1 cellular context compared by ENCODE assay signal in the genomic region with DNA sequence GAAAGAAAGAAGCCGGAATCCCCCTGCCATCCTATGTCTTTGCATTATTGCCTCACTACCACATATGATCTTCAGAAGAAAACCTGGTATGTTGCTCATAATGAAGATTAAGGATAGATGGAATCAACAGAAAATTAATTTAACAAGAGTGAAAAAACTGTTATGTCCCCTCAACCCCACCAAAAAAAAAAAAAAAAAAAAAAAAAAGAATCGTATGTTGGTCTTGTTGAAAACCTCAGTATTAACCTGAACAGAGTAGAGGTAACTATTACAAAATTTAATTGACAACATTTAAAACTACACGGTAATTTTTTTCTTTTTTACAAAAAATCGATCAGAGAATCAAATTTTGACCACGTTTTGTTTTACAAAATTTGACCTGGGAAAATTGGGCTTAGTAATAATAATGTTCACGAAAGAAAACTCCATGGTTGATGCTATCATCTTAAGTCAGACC.
TF ChIP-seq lines count a peak whose summit lies in the region.

No MANE protein-coding gene starts in this region.

TF ChIP-seq in H1, 55 proteins besides CTCF, POLR2A, EP300 and RAD21:
- TF ChIP-seq GABPA (IDR thresholded peaks at IDR 0.05; ENCODE audit: borderline replicate concordance, insufficient read depth, low read length), result no peak
- TF ChIP-seq RFX5 (IDR thresholded peaks at IDR 0.05; ENCODE audit: borderline replicate concordance, low read depth, low read length), result no peak
- TF ChIP-seq, protein P1, sequence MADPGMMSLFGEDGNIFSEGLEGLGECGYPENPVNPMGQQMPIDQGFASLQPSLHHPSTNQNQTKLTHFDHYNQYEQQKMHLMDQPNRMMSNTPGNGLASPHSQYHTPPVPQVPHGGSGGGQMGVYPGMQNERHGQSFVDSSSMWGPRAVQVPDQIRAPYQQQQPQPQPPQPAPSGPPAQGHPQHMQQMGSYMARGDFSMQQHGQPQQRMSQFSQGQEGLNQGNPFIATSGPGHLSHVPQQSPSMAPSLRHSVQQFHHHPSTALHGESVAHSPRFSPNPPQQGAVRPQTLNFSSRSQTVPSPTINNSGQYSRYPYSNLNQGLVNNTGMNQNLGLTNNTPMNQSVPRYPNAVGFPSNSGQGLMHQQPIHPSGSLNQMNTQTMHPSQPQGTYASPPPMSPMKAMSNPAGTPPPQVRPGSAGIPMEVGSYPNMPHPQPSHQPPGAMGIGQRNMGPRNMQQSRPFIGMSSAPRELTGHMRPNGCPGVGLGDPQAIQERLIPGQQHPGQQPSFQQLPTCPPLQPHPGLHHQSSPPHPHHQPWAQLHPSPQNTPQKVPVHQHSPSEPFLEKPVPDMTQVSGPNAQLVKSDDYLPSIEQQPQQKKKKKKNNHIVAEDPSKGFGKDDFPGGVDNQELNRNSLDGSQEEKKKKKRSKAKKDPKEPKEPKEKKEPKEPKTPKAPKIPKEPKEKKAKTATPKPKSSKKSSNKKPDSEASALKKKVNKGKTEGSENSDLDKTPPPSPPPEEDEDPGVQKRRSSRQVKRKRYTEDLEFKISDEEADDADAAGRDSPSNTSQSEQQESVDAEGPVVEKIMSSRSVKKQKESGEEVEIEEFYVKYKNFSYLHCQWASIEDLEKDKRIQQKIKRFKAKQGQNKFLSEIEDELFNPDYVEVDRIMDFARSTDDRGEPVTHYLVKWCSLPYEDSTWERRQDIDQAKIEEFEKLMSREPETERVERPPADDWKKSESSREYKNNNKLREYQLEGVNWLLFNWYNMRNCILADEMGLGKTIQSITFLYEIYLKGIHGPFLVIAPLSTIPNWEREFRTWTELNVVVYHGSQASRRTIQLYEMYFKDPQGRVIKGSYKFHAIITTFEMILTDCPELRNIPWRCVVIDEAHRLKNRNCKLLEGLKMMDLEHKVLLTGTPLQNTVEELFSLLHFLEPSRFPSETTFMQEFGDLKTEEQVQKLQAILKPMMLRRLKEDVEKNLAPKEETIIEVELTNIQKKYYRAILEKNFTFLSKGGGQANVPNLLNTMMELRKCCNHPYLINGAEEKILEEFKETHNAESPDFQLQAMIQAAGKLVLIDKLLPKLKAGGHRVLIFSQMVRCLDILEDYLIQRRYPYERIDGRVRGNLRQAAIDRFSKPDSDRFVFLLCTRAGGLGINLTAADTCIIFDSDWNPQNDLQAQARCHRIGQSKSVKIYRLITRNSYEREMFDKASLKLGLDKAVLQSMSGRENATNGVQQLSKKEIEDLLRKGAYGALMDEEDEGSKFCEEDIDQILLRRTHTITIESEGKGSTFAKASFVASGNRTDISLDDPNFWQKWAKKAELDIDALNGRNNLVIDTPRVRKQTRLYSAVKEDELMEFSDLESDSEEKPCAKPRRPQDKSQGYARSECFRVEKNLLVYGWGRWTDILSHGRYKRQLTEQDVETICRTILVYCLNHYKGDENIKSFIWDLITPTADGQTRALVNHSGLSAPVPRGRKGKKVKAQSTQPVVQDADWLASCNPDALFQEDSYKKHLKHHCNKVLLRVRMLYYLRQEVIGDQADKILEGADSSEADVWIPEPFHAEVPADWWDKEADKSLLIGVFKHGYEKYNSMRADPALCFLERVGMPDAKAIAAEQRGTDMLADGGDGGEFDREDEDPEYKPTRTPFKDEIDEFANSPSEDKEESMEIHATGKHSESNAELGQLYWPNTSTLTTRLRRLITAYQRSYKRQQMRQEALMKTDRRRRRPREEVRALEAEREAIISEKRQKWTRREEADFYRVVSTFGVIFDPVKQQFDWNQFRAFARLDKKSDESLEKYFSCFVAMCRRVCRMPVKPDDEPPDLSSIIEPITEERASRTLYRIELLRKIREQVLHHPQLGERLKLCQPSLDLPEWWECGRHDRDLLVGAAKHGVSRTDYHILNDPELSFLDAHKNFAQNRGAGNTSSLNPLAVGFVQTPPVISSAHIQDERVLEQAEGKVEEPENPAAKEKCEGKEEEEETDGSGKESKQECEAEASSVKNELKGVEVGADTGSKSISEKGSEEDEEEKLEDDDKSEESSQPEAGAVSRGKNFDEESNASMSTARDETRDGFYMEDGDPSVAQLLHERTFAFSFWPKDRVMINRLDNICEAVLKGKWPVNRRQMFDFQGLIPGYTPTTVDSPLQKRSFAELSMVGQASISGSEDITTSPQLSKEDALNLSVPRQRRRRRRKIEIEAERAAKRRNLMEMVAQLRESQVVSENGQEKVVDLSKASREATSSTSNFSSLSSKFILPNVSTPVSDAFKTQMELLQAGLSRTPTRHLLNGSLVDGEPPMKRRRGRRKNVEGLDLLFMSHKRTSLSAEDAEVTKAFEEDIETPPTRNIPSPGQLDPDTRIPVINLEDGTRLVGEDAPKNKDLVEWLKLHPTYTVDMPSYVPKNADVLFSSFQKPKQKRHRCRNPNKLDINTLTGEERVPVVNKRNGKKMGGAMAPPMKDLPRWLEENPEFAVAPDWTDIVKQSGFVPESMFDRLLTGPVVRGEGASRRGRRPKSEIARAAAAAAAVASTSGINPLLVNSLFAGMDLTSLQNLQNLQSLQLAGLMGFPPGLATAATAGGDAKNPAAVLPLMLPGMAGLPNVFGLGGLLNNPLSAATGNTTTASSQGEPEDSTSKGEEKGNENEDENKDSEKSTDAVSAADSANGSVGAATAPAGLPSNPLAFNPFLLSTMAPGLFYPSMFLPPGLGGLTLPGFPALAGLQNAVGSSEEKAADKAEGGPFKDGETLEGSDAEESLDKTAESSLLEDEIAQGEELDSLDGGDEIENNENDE (IDR thresholded peaks at IDR 0.05; ENCODE audit: insufficient replicate concordance, low read length), result no peak
- TF ChIP-seq TEAD4 (IDR thresholded peaks at IDR 0.05; ENCODE audit: low read depth, low read length), result no peak
- TF ChIP-seq NANOG (IDR thresholded peaks at IDR 0.05; ENCODE audit: insufficient read depth, low read depth, low read length, poor library complexity, severe bottlenecking), result no peak
- no peak for TF ChIP-seq KDM4A (IDR thresholded peaks at IDR 0.05; ENCODE audit: low read depth, low read length, severe bottlenecking)
- no peak for TF ChIP-seq SUZ12 (IDR thresholded peaks at IDR 0.05; ENCODE audit: low read length)
- no peak for TF ChIP-seq POLR2AphosphoS5 (IDR thresholded peaks at IDR 0.05; ENCODE audit: low read depth, low read length)
- TF ChIP-seq JUN (IDR thresholded peaks at IDR 0.05; ENCODE audit: low read depth, low read length), result no peak
- TF ChIP-seq HDAC6 (IDR thresholded peaks at IDR 0.05; ENCODE audit: low read depth, low read length), result no peak
- TF ChIP-seq BRCA1 (IDR thresholded peaks at IDR 0.05; ENCODE audit: low read depth, low read length), result no peak
- TF ChIP-seq ASH2L (IDR thresholded peaks at IDR 0.05; ENCODE audit: low read length), result no peak
